Comparison of ENCODE assay signal across 1 cellular context in the genomic region with DNA sequence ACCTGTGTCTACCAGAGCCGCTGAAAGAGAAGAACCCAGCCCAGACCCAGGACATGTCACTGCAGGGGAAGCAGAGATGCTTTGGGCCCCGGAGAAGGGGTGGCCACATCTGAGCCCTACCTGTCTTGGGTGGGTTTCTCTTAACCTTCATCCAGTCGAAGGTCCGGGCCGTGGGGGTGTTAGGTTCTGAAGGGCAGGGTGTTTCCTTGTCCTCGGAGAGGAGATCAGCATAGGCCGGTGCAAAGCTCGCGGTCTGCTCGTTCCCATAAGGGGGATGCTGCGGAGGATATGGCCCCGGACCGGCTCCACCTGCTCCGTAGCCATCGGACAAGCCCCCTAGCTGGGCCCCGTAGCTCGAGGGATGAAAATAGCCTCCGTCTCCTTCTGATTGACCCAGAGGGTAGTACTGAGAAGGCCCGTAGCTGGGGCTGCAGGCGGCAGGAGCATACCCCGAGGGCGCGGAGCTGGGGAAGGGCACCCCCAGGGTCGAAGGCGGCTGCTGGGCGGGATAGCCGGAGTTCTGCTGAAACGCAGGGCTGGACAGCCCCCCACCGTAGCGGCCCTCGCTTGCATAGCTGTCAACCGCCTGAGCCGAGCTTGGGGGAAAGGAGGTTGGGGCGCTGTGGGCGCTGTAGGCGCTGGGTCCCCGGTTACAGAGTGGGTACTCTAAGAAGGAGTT.
TF ChIP-seq lines count a peak whose summit lies in the region.

No MANE protein-coding gene starts in this region.

TF ChIP-seq in H1, 55 proteins besides CTCF, POLR2A, EP300 and RAD21:
- TF ChIP-seq EZH2 (IDR thresholded peaks at IDR 0.05; ENCODE audit: low read depth, low read length, severe bottlenecking): peak; percentile 66
- TF ChIP-seq NANOG (IDR thresholded peaks at IDR 0.05; ENCODE audit: insufficient read depth, low read depth, low read length, poor library complexity, severe bottlenecking): no peak
- TF ChIP-seq JUN (IDR thresholded peaks at IDR 0.05; ENCODE audit: low read depth, low read length): no peak
- TF ChIP-seq SUZ12 (IDR thresholded peaks at IDR 0.05; ENCODE audit: low read length): peak; percentile 81
- TF ChIP-seq CBX8 (IDR thresholded peaks at IDR 0.05; ENCODE audit: borderline replicate concordance, low read depth, low read length): no peak
